In genomic region chr6:37648465-37649330, GRCh38 we compare ENCODE assay signal across 10 cellular contexts. TPM values are rescaled to one million over a fixed set of nuclear protein-coding genes. Genes with fewer than 3 reads are reported as not detected.
DNase-seq lines count a peak whose midpoint lies in the region; ATAC-seq, FAIRE-seq and TF ChIP-seq lines count a peak whose summit lies in the region.
"Had no signal": no experiment of that assay in that cellular context is flagged by ENCODE, and none has a peak within 500 bp of the region (broad histone marks: within the 10 kb centered on the region; RNA-seq: fewer than 3 reads in every experiment).

No MANE protein-coding gene starts in this region.

- TF ChIP-seq CTCF in ascending aorta (IDR thresholded peaks at IDR 0.05) (no peak), thoracic aorta (IDR thresholded peaks at IDR 0.05) (no peak)

- H3K4me1 ChIP-seq in ascending aorta (peaks cover 3 to 8% of the 10 kb centered on the region in 2 donors), thoracic aorta (ENCODE audit: control insufficient read depth in 1 of 2, low read depth in 2 of 2) (peaks cover 7 to 9% of the 10 kb centered on the region in 2 donors)

- DNase-seq in activated T-cell treated with anti-CD3 and anti-CD28 coated beads for 1 hour (ENCODE audit: low read depth) (peak; percentile 9), ascending aorta (ENCODE audit: low spot score in 2 of 2) (no peak), left colon (peak in 1 of 2 donors; percentile 23), thoracic aorta (ENCODE audit: low spot score) (no peak), HT-29 (ENCODE audit: low spot score) (no peak), HTR-8/SVneo (ENCODE audit: insufficient read length, low spot score) (no peak), OCI-M2 (lab: John Stamatoyannopoulos, UW; ENCODE audit: unreplicated experiment) (no peak)
- no peak for DNase-seq in activated T-cell treated with anti-CD3 and anti-CD28 coated beads, Interleukin-2, amount 50 U/mL, for 24 hours
- DNase-seq: activated CD4-positive, CD25-positive, alpha-beta regulatory T cell treated with anti-CD3 and anti-CD28 coated beads, Interleukin-2, amount 50 U/mL, for 72 hours had no signal

- peaks cover 9% of the 10 kb centered on the region for H3K36me3 Mint-ChIP-seq in activated T-cell treated with anti-CD3 and anti-CD28 coated beads, Interleukin-2, amount 50 U/mL, for 24 hours (ENCODE audit: low read depth)

- H3K36me3 ChIP-seq in ascending aorta (no peaks in the 10 kb centered on the region), thoracic aorta (no peaks in the 10 kb centered on the region)
- H3K36me3 ChIP-seq: BLaER1 had no signal

- H3K27ac ChIP-seq in ascending aorta = no peak overlapping the region
- H3K27ac ChIP-seq in thoracic aorta = no peak overlapping the region
- H3K27ac ChIP-seq: BLaER1 had no signal

- H3K4me3 ChIP-seq in ascending aorta (peak overlapping the region; percentile 30 to 51), thoracic aorta (peak overlapping the region; percentile 50)
- H3K4me3 ChIP-seq: BLaER1 had no signal

- H3K27me3 ChIP-seq in ascending aorta (no peaks in the 10 kb centered on the region), thoracic aorta (replicated peaks; ENCODE audit: insufficient read depth) (no peaks in the 10 kb centered on the region)
- H3K27me3 ChIP-seq: BLaER1 had no signal

- intact Hi-C loops in ascending aorta (cut with DNase I) (no loop called here), left colon (cut with DNase I, micrococcal nuclease) (no loop called here)

- peaks cover 1% of the 10 kb centered on the region for H3K9me3 Mint-ChIP-seq in activated T-cell treated with anti-CD3 and anti-CD28 coated beads, Interleukin-2, amount 50 U/mL, for 24 hours

- H3K27me3 Mint-ChIP-seq in activated T-cell treated with anti-CD3 and anti-CD28 coated beads, Interleukin-2, amount 50 U/mL, for 24 hours = no peaks in the 10 kb centered on the region

- ATAC-seq in left colon = peak; percentile 67
- ATAC-seq in thoracic aorta (ENCODE audit: insufficient number of reproducible peaks, low FRiP score, low read depth) = no peak

- no peak overlapping the region for H3K4me3 Mint-ChIP-seq in activated T-cell treated with anti-CD3 and anti-CD28 coated beads, Interleukin-2, amount 50 U/mL, for 24 hours

- no peak for FAIRE-seq in HTR-8/SVneo (lab: Jason Lieb, UNC)

- H3K4me1 Mint-ChIP-seq in activated T-cell treated with anti-CD3 and anti-CD28 coated beads, Interleukin-2, amount 50 U/mL, for 24 hours (ENCODE audit: low read depth) = peaks cover 26% of the 10 kb centered on the region

- H3K27ac Mint-ChIP-seq in activated T-cell treated with anti-CD3 and anti-CD28 coated beads, Interleukin-2, amount 50 U/mL, for 24 hours = no peak overlapping the region

- no peaks in the 10 kb centered on the region for H3K9me3 ChIP-seq in ascending aorta
- H3K9me3 ChIP-seq in thoracic aorta = no peaks in the 10 kb centered on the region

RNA-seq across cellular contexts. Expression of gene MDGA1, which starts 49.0 kb away (rescaled TPM):
- total RNA-seq in ascending aorta (8.8 TPM), left colon (1 to 10 TPM in 1 of 2 donors, under 1 TPM in 1; 0.84 to 3.1 TPM), thoracic aorta (1 to 10 TPM; 6.8 to 7.3 TPM)
- not detected in 2 replicates for total RNA-seq in HT-29 (2014; rRNA removed; shearing (Covaris generic))
